Comparison of ENCODE assay signal across 2 cellular contexts in genomic region chr6:28224131-28225055, GRCh38.
TF ChIP-seq lines count a peak whose summit lies in the region.

No MANE protein-coding gene starts in this region.

TF ChIP-seq in SK-N-SH, 30 proteins besides CTCF, POLR2A, EP300 and RAD21 (continued from another document):
- TF ChIP-seq, protein P1, sequence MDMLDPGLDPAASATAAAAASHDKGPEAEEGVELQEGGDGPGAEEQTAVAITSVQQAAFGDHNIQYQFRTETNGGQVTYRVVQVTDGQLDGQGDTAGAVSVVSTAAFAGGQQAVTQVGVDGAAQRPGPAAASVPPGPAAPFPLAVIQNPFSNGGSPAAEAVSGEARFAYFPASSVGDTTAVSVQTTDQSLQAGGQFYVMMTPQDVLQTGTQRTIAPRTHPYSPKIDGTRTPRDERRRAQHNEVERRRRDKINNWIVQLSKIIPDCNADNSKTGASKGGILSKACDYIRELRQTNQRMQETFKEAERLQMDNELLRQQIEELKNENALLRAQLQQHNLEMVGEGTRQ (IDR thresholded peaks at IDR 0.05; ENCODE audit: borderline replicate concordance, low read depth, low read length), result no peak
- TF ChIP-seq CHD2 (IDR thresholded peaks at IDR 0.05; ENCODE audit: low read length, partially characterized antibody) (no peak), EZH2phosphoT487 (IDR thresholded peaks at IDR 0.05; ENCODE audit: borderline replicate concordance, low read depth) (no peak), GATA2 (CRISPR knock-in tag; IDR thresholded peaks at IDR 0.05) (no peak), TEAD4 (IDR thresholded peaks at IDR 0.05; ENCODE audit: borderline replicate concordance, insufficient read depth) (no peak), SMC3 (IDR thresholded peaks at IDR 0.05; ENCODE audit: low read depth, low read length) (no peak), TAF1 (IDR thresholded peaks at IDR 0.05; ENCODE audit: borderline replicate concordance, low read depth, low read length) (no peak), RCOR1 (IDR thresholded peaks at IDR 0.05; ENCODE audit: low read length) (no peak), NRF1 (IDR thresholded peaks at IDR 0.05; ENCODE audit: low read depth, low read length) (no peak), TCF12 (IDR thresholded peaks at IDR 0.05) (no peak), FOXM1 (IDR thresholded peaks at IDR 0.05; ENCODE audit: low read depth) (no peak), REST (IDR thresholded peaks at IDR 0.05; ENCODE audit: low read depth, low read length) (no peak)
- TF ChIP-seq, protein P2, sequence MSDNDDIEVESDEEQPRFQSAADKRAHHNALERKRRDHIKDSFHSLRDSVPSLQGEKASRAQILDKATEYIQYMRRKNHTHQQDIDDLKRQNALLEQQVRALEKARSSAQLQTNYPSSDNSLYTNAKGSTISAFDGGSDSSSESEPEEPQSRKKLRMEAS (IDR thresholded peaks at IDR 0.05; ENCODE audit: low read depth), result no peak
- TF ChIP-seq, protein P3, sequence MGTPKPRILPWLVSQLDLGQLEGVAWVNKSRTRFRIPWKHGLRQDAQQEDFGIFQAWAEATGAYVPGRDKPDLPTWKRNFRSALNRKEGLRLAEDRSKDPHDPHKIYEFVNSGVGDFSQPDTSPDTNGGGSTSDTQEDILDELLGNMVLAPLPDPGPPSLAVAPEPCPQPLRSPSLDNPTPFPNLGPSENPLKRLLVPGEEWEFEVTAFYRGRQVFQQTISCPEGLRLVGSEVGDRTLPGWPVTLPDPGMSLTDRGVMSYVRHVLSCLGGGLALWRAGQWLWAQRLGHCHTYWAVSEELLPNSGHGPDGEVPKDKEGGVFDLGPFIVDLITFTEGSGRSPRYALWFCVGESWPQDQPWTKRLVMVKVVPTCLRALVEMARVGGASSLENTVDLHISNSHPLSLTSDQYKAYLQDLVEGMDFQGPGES (IDR thresholded peaks at IDR 0.05; ENCODE audit: low read depth, low read length), result no peak
- TF ChIP-seq, protein P4, sequence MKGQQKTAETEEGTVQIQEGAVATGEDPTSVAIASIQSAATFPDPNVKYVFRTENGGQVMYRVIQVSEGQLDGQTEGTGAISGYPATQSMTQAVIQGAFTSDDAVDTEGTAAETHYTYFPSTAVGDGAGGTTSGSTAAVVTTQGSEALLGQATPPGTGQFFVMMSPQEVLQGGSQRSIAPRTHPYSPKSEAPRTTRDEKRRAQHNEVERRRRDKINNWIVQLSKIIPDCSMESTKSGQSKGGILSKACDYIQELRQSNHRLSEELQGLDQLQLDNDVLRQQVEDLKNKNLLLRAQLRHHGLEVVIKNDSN (IDR thresholded peaks at IDR 0.05; ENCODE audit: borderline replicate concordance, low read depth), result no peak

TF ChIP-seq in SK-N-SH treated with all-trans-retinoic acid at 6 μM for 48 hours, 23 proteins besides CTCF, POLR2A, EP300 and RAD21 (continued from another document):
- TF ChIP-seq TOX (CRISPR knock-in tag; IDR thresholded peaks at IDR 0.05; ENCODE audit: borderline replicate concordance) (no peak), ISL1 (CRISPR knock-in tag; IDR thresholded peaks at IDR 0.05) (no peak), ARNTL (CRISPR knock-in tag; IDR thresholded peaks at IDR 0.05; ENCODE audit: borderline replicate concordance, low read depth) (no peak), BACH2 (CRISPR knock-in tag; IDR thresholded peaks at IDR 0.05; ENCODE audit: borderline replicate concordance) (no peak)
